Comparison of ENCODE assay signal across 1 cellular context in genomic region chr19:18895038-18895827, GRCh38.
TF ChIP-seq lines count a peak whose summit lies in the region.

No MANE protein-coding gene starts in this region.

TF ChIP-seq in HepG2, 621 proteins besides CTCF, POLR2A, EP300 and RAD21 (continued from another document and continues in another):
- peak; percentile 94 for TF ChIP-seq THAP9 (CRISPR knock-in tag; IDR thresholded peaks at IDR 0.05; ENCODE audit: borderline replicate concordance)
- TF ChIP-seq ATF4 (CRISPR knock-in tag; IDR thresholded peaks at IDR 0.05) = no peak
- TF ChIP-seq KLF6 (CRISPR knock-in tag; IDR thresholded peaks at IDR 0.05) = no peak
- TF ChIP-seq HOXA5 (CRISPR knock-in tag; IDR thresholded peaks at IDR 0.05) = 0 out of 2 replicates have a peak, but pooled peaks have one; percentile 54
- TF ChIP-seq ZNF251 (CRISPR knock-in tag; IDR thresholded peaks at IDR 0.05) = no peak
- peak; percentile 75 for TF ChIP-seq ZNF547 (CRISPR knock-in tag; IDR thresholded peaks at IDR 0.05)
- no peak for TF ChIP-seq RFX3 (CRISPR knock-in tag; IDR thresholded peaks at IDR 0.05)
- TF ChIP-seq ZNF24 (IDR thresholded peaks at IDR 0.05) = no peak
- no peak for TF ChIP-seq HCFC1 (IDR thresholded peaks at IDR 0.05; ENCODE audit: low read depth, low read length)
- peak; percentile 38 for TF ChIP-seq HNRNPLL (IDR thresholded peaks at IDR 0.05; ENCODE audit: low read depth, low read length, poor library complexity, severe bottlenecking)
- TF ChIP-seq NFIB (CRISPR knock-in tag; IDR thresholded peaks at IDR 0.05; ENCODE audit: borderline replicate concordance) = no peak
- no peak for TF ChIP-seq ZNF503 (CRISPR knock-in tag; IDR thresholded peaks at IDR 0.05)
- TF ChIP-seq NFAT5 (CRISPR knock-in tag; IDR thresholded peaks at IDR 0.05) = no peak
- no peak for TF ChIP-seq KDM1A (CRISPR knock-in tag; IDR thresholded peaks at IDR 0.05)
- no peak for TF ChIP-seq SP1 (IDR thresholded peaks at IDR 0.05)
- no peak for TF ChIP-seq SP1 (CRISPR knock-in tag; IDR thresholded peaks at IDR 0.05)
- no peak for TF ChIP-seq ZNF543 (CRISPR knock-in tag; IDR thresholded peaks at IDR 0.05)
- no peak for TF ChIP-seq NR2F6 (IDR thresholded peaks at IDR 0.05)
- no peak for TF ChIP-seq NR2F6 (CRISPR knock-in tag; IDR thresholded peaks at IDR 0.05)
- no peak for TF ChIP-seq GPBP1L1 (CRISPR knock-in tag; IDR thresholded peaks at IDR 0.05)
- no peak for TF ChIP-seq E2F1 (CRISPR knock-in tag; IDR thresholded peaks at IDR 0.05)
- TF ChIP-seq SNAPC5 (CRISPR knock-in tag; IDR thresholded peaks at IDR 0.05; ENCODE audit: borderline replicate concordance) = no peak
- no peak; the same call in 1 of the 2 replicates for TF ChIP-seq ZNF709 (CRISPR knock-in tag; IDR thresholded peaks at IDR 0.05)
- no peak for TF ChIP-seq PLSCR1 (CRISPR knock-in tag; IDR thresholded peaks at IDR 0.05; ENCODE audit: borderline replicate concordance)
- TF ChIP-seq ZNF280B (CRISPR knock-in tag; IDR thresholded peaks at IDR 0.05; ENCODE audit: borderline replicate concordance) = 0 out of 2 replicates have a peak, but pooled peaks have one; percentile 0
- no peak; the same call in 1 of the 2 replicates for TF ChIP-seq SPEN (CRISPR knock-in tag; IDR thresholded peaks at IDR 0.05; ENCODE audit: low read depth)
- no peak for TF ChIP-seq HNRNPH1 (optimal IDR thresholded peaks at IDR 0.05; ENCODE audit: low read depth, low read length)
- no peak for TF ChIP-seq ZBTB2 (CRISPR knock-in tag; IDR thresholded peaks at IDR 0.05; ENCODE audit: low read depth)
- TF ChIP-seq TRIM24 (CRISPR knock-in tag; IDR thresholded peaks at IDR 0.05) = peak; percentile 46; the same call in 1 of the 2 replicates
- TF ChIP-seq NFE2 (CRISPR knock-in tag; IDR thresholded peaks at IDR 0.05) = no peak
- no peak for TF ChIP-seq ZNF143 (CRISPR knock-in tag; IDR thresholded peaks at IDR 0.05)
- no peak for TF ChIP-seq ZC3H13 (CRISPR knock-in tag; IDR thresholded peaks at IDR 0.05)
- TF ChIP-seq SMAD3 (CRISPR knock-in tag; IDR thresholded peaks at IDR 0.05) = no peak
- TF ChIP-seq SNAI1 (CRISPR knock-in tag; IDR thresholded peaks at IDR 0.05; ENCODE audit: borderline replicate concordance) = no peak
- no peak for TF ChIP-seq ZNF510 (CRISPR knock-in tag; IDR thresholded peaks at IDR 0.05; ENCODE audit: low read depth)
- no peak for TF ChIP-seq NFE2L1 (CRISPR knock-in tag; IDR thresholded peaks at IDR 0.05; ENCODE audit: borderline replicate concordance)
- TF ChIP-seq ZFY (CRISPR knock-in tag; IDR thresholded peaks at IDR 0.05) = peak; percentile 71; the same call in 1 of the 2 replicates
- 0 out of 2 replicates have a peak, but pooled peaks have one; percentile 21 for TF ChIP-seq ZNF777 (CRISPR knock-in tag; IDR thresholded peaks at IDR 0.05)
- 0 out of 2 replicates have a peak, but pooled peaks have one; percentile 34 for TF ChIP-seq TFDP1 (CRISPR knock-in tag; IDR thresholded peaks at IDR 0.05; ENCODE audit: borderline replicate concordance)
